Comparison of ENCODE assay signal across 22 cellular contexts in the genomic region with DNA sequence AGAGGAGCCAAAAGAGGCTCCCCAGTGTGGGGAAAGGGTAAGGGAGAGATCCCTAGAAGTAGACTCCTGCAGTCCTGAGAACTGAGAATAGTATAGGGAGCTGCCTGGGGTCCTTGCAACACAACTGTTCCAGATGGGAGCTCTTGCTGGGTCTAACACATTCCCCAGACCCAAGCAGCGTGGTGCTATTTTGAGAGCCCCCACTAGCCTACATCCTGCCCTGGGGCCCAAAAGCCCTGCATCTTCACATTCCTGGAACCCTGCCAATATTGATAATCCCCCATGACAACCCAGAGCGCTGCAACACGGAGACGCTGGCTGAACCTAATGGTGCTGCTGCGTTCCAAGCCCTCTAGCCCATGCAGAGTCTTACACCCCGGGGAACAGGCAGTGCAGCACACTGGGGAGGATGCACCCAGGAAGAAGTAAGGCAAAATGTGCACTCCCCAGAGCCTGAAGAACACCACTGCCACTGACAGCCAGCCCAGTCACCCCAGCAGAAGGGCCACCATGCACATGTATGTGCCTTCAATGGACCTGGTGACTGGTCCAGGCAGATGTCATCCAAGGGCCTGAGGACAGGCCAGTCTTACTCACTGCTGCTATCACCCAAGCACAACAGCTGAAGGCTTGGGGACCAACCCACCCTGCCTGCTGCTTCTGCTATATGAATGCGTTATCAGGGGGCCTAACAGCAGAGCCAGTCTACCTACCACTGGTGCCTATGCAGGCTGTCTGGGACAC. TPM values are rescaled to one million over a fixed set of nuclear protein-coding genes. Genes with fewer than 3 reads are reported as not detected.
A peak's percentile ranks its signal among the peaks of the same experiment; 100 is the strongest.
DNase-seq lines count a peak whose midpoint lies in the region; ATAC-seq, FAIRE-seq and TF ChIP-seq lines count a peak whose summit lies in the region.
"Had no signal": no experiment of that assay in that cellular context is flagged by ENCODE, and none has a peak within 500 bp of the region (broad histone marks: within the 10 kb centered on the region; RNA-seq: fewer than 3 reads in every experiment).

No MANE protein-coding gene starts in this region.

- FAIRE-seq in K562 (lab: Jason Lieb, UNC): no peak
- FAIRE-seq: endothelial cell of umbilical vein, H54, HepG2, islet of Langerhans had no signal

- POLR2A ChIA-PET in K562 (lab: Yijun Ruan, JAX): interaction anchor here (1.3 kb wide), 1 partner anchor 235 kb away, joined by 6 read pairs; no protein-coding TSS in a partner anchor

- H2AFZ ChIP-seq in K562 (ENCODE audit: low read depth, low read length): no peak overlapping the region

- H3K27ac ChIP-seq in K562 (ENCODE audit: extremely low read depth, low read depth, low read length): no peak overlapping the region

- H3K9me1 ChIP-seq in K562 (ENCODE audit: control insufficient read depth, insufficient read depth, low read length): no peaks in the 10 kb centered on the region

- no TSS peak for BruUV-seq in K562 (replicated peaks; lab: Mats Ljungman, UMichigan)

- peaks cover 12 to 14% of the 10 kb centered on the region in 2 experiments; a peak in 4 of 5 replicates for H3K4me1 ChIP-seq in K562 (replicated peaks in 1 of 2; ENCODE audit: control insufficient read depth in 2 of 2, insufficient read depth in 2 of 2, low read length in 2 of 2)

- H3K9ac ChIP-seq in K562 (ENCODE audit: insufficient read depth in 1 of 2, low read depth in 2 of 2, low read length in 2 of 2): peak overlapping the region in 1 of 2 experiments; percentile 53; a peak in 1 of 4 replicates

- no peaks in the 10 kb centered on the region for H3K27me3 ChIP-seq in K562 (ENCODE audit: control insufficient read depth in 2 of 2, insufficient read depth in 2 of 2, low read length in 2 of 2)

- ATAC-seq in K562 (peak; percentile 71), HG03095 (IDR thresholded peaks at IDR 0.05; ENCODE audit: unreplicated experiment) (no peak), HG02970 (IDR thresholded peaks at IDR 0.05; ENCODE audit: low FRiP score, unreplicated experiment) (no peak), HG02885 (IDR thresholded peaks at IDR 0.05; ENCODE audit: poor library complexity, unreplicated experiment) (no peak)
- peak; percentile 23 for ATAC-seq in stimulated activated naive CD8-positive, alpha-beta T cell treated with anti-CD3 and anti-CD28 coated beads, Interleukin-15, Interleukin-2, amounts not matched to agents 100 U/mL and 50 U/mL, for 24 hours
- ATAC-seq: activated T-helper 17 cell treated with anti-CD3 and anti-CD28 coated beads, Interleukin-2, amount 50 U/mL, for 72 hours; HepG2 had no signal

- in situ Hi-C loops in K562 (cut with MboI): no loop called here

- no peak overlapping the region for H3K4me3 ChIP-seq in K562

- no peaks in the 10 kb centered on the region for H3K36me3 ChIP-seq in K562 (ENCODE audit: control insufficient read depth, insufficient read depth, low read length)

- TF ChIP-seq POLR2A in K562 (conservative IDR thresholded peaks at IDR 0.05): no peak

- intact Hi-C loops in K562 (cut with micrococcal nuclease): no loop called here

- no peak for TF ChIP-seq RAD21 in K562 (CRISPR knock-in tag; conservative IDR thresholded peaks at IDR 0.05 in 1 of 2, IDR thresholded peaks at IDR 0.05 in 1 of 2)

- H3K9me3 ChIP-seq in K562 (replicated peaks; ENCODE audit: control insufficient read depth, insufficient read depth, low read depth, low read length): no peaks in the 10 kb centered on the region

- no peak for TF ChIP-seq EP300 in K562 (IDR thresholded peaks at IDR 0.05; ENCODE audit: low read length)

- no peaks in the 10 kb centered on the region for H4K20me1 ChIP-seq in K562 (replicated peaks; ENCODE audit: control insufficient read depth, insufficient read depth, low read length)

- DNase-seq in NCI-H146 (lab: John Stamatoyannopoulos, UW): peak; percentile 86
- peak; percentile 27 to 51 (median 36) for DNase-seq in K562 (ENCODE audit: extremely low read depth in 1 of 4, low spot score in 3 of 4)
- peak; percentile 47 for DNase-seq in left kidney (ENCODE audit: low read depth, low spot score)
- no peak for DNase-seq in stimulated activated naive CD8-positive, alpha-beta T cell treated with anti-CD3 and anti-CD28 coated beads, Interleukin-15, Interleukin-2, amounts not matched to agents 100 U/mL and 50 U/mL, for 24 hours
- DNase-seq: activated CD4-positive, alpha-beta T cell treated with anti-CD3 and anti-CD28 coated beads, Interleukin-2, amount 10 ng/mL, durations not matched to agents 7 days and 5 days; activated naive CD8-positive, alpha-beta T cell treated with anti-CD3 and anti-CD28 coated beads, Interleukin-2, amount 10 ng/mL, durations not matched to agents 7 days and 5 days; DND-41; foreskin fibroblast; hippocampal formation; OCI-M1; SIG-M5; stimulated activated CD4-positive, alpha-beta T cell treated with anti-CD3 and anti-CD28 coated beads, Interleukin-2, amount 100 ng/mL, for 24 hours; T-helper 1 cell; trophoblast cell had no signal

- H3K79me2 ChIP-seq in K562 (ENCODE audit: control insufficient read depth, insufficient read depth, low read length): peaks cover 5% of the 10 kb centered on the region; the same call in 1 of the 3 replicates

- CTCF ChIA-PET in K562 (lab: Yijun Ruan, JAX; ENCODE audit: low intra/inter-chr PET ratio): no interaction called here

- no peak for TF ChIP-seq CTCF in K562 (IDR thresholded peaks at IDR 0.05 in 2 of 3, conservative IDR thresholded peaks at IDR 0.05 in 1 of 3; ENCODE audit: insufficient read depth in 2 of 3, low read depth in 1 of 3, low read length in 3 of 3)

- no peak overlapping the region; the same call in 1 of the 2 replicates for H3K4me2 ChIP-seq in K562 (ENCODE audit: insufficient read depth, low read length)

- 30% methylated on average over 7 of the region's 7 CpGs for WGBS in K562 (ENCODE audit: insufficient coverage, low coverage, missing lambda C conversion rate)

TF ChIP-seq in K562, 482 proteins besides CTCF, POLR2A, EP300 and RAD21:
- TF ChIP-seq, protein P1, sequence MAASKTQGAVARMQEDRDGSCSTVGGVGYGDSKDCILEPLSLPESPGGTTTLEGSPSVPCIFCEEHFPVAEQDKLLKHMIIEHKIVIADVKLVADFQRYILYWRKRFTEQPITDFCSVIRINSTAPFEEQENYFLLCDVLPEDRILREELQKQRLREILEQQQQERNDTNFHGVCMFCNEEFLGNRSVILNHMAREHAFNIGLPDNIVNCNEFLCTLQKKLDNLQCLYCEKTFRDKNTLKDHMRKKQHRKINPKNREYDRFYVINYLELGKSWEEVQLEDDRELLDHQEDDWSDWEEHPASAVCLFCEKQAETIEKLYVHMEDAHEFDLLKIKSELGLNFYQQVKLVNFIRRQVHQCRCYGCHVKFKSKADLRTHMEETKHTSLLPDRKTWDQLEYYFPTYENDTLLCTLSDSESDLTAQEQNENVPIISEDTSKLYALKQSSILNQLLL (CRISPR knock-in tag; IDR thresholded peaks at IDR 0.05; ENCODE audit: borderline replicate concordance): no peak
- TF ChIP-seq NFIX (CRISPR knock-in tag; IDR thresholded peaks at IDR 0.05; ENCODE audit: low read depth): peak; percentile 59
- TF ChIP-seq ZNF766 (CRISPR knock-in tag; conservative IDR thresholded peaks at IDR 0.05): no peak
- TF ChIP-seq ZNF79 (CRISPR knock-in tag; IDR thresholded peaks at IDR 0.05; ENCODE audit: low read depth): no peak
- no peak for TF ChIP-seq ZNF3 (CRISPR knock-in tag; IDR thresholded peaks at IDR 0.05)
- peak; percentile 68 for TF ChIP-seq RFX1 (IDR thresholded peaks at IDR 0.05)
- no peak for TF ChIP-seq DIDO1 (tag; IDR thresholded peaks at IDR 0.05; ENCODE audit: low read depth)
- TF ChIP-seq, protein P2, sequence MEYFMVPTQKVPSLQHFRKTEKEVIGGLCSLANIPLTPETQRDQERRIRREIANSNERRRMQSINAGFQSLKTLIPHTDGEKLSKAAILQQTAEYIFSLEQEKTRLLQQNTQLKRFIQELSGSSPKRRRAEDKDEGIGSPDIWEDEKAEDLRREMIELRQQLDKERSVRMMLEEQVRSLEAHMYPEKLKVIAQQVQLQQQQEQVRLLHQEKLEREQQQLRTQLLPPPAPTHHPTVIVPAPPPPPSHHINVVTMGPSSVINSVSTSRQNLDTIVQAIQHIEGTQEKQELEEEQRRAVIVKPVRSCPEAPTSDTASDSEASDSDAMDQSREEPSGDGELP (CRISPR knock-in tag; IDR thresholded peaks at IDR 0.05; ENCODE audit: borderline replicate concordance): 0 out of 2 replicates have a peak, but pooled peaks have one; percentile 30
- peak; percentile 97 for TF ChIP-seq NFIC (IDR thresholded peaks at IDR 0.05)
TF ChIP-seq in K562: peak in this region for 4.

RNA-seq across cellular contexts. Expression of a gene that starts 7.0 kb away (rescaled TPM):
- 38.7 and 108 TPM in 2 replicates for total RNA-seq in K562 (2011; cell fraction: chromatin; rRNA removed; ENCODE audit: low replicate concordance)
- 21.5 and 25.4 TPM in 2 replicates for total RNA-seq in K562 (2011; cell fraction: nucleolus; rRNA removed)
- total RNA-seq in K562 (2011; cell fraction: nucleoplasm; rRNA removed): 49.3 and 95.0 TPM in 2 replicates
- total RNA-seq in K562 (2014; rRNA removed): 11.8 and 13.8 TPM in 2 replicates
- 18.7 and 20.6 TPM in 2 replicates for total RNA-seq in K562 (2014; rRNA removed; fragmentation: Illumina TruSeq; extraction: Trizol)
- total RNA-seq in K562 (2015; rRNA removed; fragmentation: Illumina TruSeq; extraction: Trizol): 14.4 TPM in 2 replicates
- 25.6 and 26.5 TPM in 2 replicates for total RNA-seq in K562 (2021)
- polyA plus RNA-seq in K562 (2011; rRNA removed): 20.3 and 25.0 TPM in 2 replicates
- polyA plus RNA-seq in K562 (2011; cell fraction: cytosol; rRNA removed): 5.9 and 15.0 TPM in 2 replicates
- 58.9 and 61.8 TPM in 2 replicates for polyA plus RNA-seq in K562 (2011; cell fraction: nucleus; rRNA removed)
- polyA plus RNA-seq in K562 (2012): 5.7 and 11.9 TPM in 2 replicates
- polyA plus RNA-seq in K562 (2014; fragmentation: Illumina TruSeq; extraction: Trizol): 10.9 and 12.0 TPM in 2 replicates
- polyA plus RNA-seq in K562 (2014; fragmentation: Nextera tagmentation; extraction: Ambion mirVana): 1 to 10 TPM; 2.9 to 4.0 TPM
- polyA plus RNA-seq in K562 (2014; rRNA removed): 6.4 and 9.6 TPM in 2 replicates
- 77.9 and 82.9 TPM in 2 replicates for polyA minus RNA-seq in K562 (2011; rRNA and poly(A)+ RNA removed)
- 30.2 and 36.7 TPM in 2 replicates for polyA minus RNA-seq in K562 (2011; cell fraction: cytosol; rRNA and poly(A)+ RNA removed)
- polyA minus RNA-seq in K562 (2011; cell fraction: nucleus; rRNA and poly(A)+ RNA removed): 49.7 and 70.3 TPM in 2 replicates

Comparison
In these comparisons a context has a peak if more than half of its experiments do, and no peak if none do; other contexts are left out.
1. ATAC-seq: peak in K562 (single experiment) and stimulated activated naive CD8-positive, alpha-beta T cell treated with anti-CD3 and anti-CD28 coated beads, Interleukin-15, Interleukin-2, amounts not matched to agents 100 U/mL and 50 U/mL, for 24 hours (single experiment); none in HG03095 (single experiment), HG02970 (single experiment) and HG02885 (single experiment).